In the genomic region with DNA sequence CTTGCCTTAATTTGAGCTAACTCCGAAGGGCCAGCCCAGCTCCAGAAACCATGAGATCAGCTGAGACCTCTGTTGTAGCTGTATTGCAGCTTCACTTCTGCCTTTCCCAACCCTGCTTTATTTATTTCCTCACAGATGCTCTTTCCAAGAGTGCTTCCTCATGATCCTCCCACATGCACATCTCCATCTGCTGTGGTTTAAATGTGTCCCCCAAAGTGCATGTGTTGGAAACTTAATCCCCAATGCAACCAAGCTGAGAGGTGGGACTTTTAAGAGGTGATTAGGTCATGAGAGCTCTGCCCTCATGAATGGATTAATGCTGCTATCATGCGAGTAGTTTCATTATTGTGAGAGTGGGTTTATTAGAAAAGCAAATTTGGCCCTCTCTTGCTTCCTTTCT, we compare ENCODE assay signal across 16 cellular contexts.
DNase-seq lines count a peak whose midpoint lies in the region; ATAC-seq lines count a peak whose summit lies in the region.
"Had no signal": no experiment of that assay in that cellular context is flagged by ENCODE, and none has a peak within 500 bp of the region (broad histone marks: within the 10 kb centered on the region; RNA-seq: fewer than 3 reads in every experiment).

No MANE protein-coding gene starts in this region.

- H3K4me1 Mint-ChIP-seq in activated CD4-positive, alpha-beta memory T cell treated with anti-CD3 and anti-CD28 coated beads, Interleukin-2, amount 10 ng/mL, durations not matched to agents 7 days and 5 days, result peaks cover 81% of the 10 kb centered on the region

- peak overlapping the region; percentile 39 for H3K4me3 Mint-ChIP-seq in activated CD4-positive, alpha-beta memory T cell treated with anti-CD3 and anti-CD28 coated beads, Interleukin-2, amount 10 ng/mL, durations not matched to agents 7 days and 5 days
- H3K4me3 Mint-ChIP-seq: HFFc6 had no signal

- CTCF ChIA-PET in activated CD4-positive, alpha-beta memory T cell treated with anti-CD3 and anti-CD28 coated beads, Interleukin-2, amount 10 ng/mL, durations not matched to agents 7 days and 5 days (lab: Charles Lee), result interaction anchor here (0.9 to 3.1 kb wide), 12 partner anchors 9 to 170 kb away, joined by 3 to 20 read pairs (median 6); partner anchors contain the start of gene TAB2

- H3K27me3 Mint-ChIP-seq in activated CD4-positive, alpha-beta memory T cell treated with anti-CD3 and anti-CD28 coated beads, Interleukin-2, amount 10 ng/mL, durations not matched to agents 7 days and 5 days, result no peaks in the 10 kb centered on the region

- peaks cover 25% of the 10 kb centered on the region for H3K9me3 Mint-ChIP-seq in activated CD4-positive, alpha-beta memory T cell treated with anti-CD3 and anti-CD28 coated beads, Interleukin-2, amount 10 ng/mL, durations not matched to agents 7 days and 5 days
- H3K9me3 Mint-ChIP-seq: HFFc6 had no signal

- H3K27ac Mint-ChIP-seq in activated CD4-positive, alpha-beta memory T cell treated with anti-CD3 and anti-CD28 coated beads, Interleukin-2, amount 10 ng/mL, durations not matched to agents 7 days and 5 days, result peak overlapping the region; percentile 98
- H3K27ac Mint-ChIP-seq: HFFc6 had no signal

- POLR2A ChIA-PET in activated CD4-positive, alpha-beta memory T cell treated with anti-CD3 and anti-CD28 coated beads, Interleukin-2, amount 10 ng/mL, durations not matched to agents 7 days and 5 days (lab: Charles Lee), result interaction anchor here (0.8 to 8.7 kb wide), 19 partner anchors 8 to 206 kb away, joined by 3 to 198 read pairs (median 13); partner anchors contain the start of gene TAB2

- no peak for ATAC-seq in HG02798 (IDR thresholded peaks at IDR 0.05; ENCODE audit: poor library complexity, unreplicated experiment)

- DNase-seq in SIG-M5 treated with dmso at 0.1 percent for 504 hours (lab: John Stamatoyannopoulos, UW; ENCODE audit: unreplicated experiment) (peak; percentile 17), SIG-M5 (lab: John Stamatoyannopoulos, UW) (no peak), DMS 273 treated with DMSO at 0.1 percent for 48 hours (lab: John Stamatoyannopoulos, UW) (peak; percentile 50), medulla oblongata (ENCODE audit: extremely low spot score) (peak; percentile 40), globus pallidus (ENCODE audit: low spot score) (no peak), GF-D8 (lab: John Stamatoyannopoulos, UW) (no peak)
- no peak for DNase-seq in activated CD4-positive, alpha-beta memory T cell treated with anti-CD3 and anti-CD28 coated beads, Interleukin-2, amount 10 ng/mL, durations not matched to agents 7 days and 5 days
- DNase-seq: COR-L47; HFFc6; NCI-H2081; NK-92 treated with Interleukin-12 subunit alpha and Interleukin-12 subunit beta, amount 100 ng/mL, for 24 hours; sigmoid colon; SJCRH30; stimulated activated CD4-positive, alpha-beta T cell treated with anti-CD3 and anti-CD28 coated beads, Interleukin-4, amount 100 ng/mL, for 24 hours; uterus had no signal

- peaks cover 89% of the 10 kb centered on the region for H3K36me3 Mint-ChIP-seq in activated CD4-positive, alpha-beta memory T cell treated with anti-CD3 and anti-CD28 coated beads, Interleukin-2, amount 10 ng/mL, durations not matched to agents 7 days and 5 days (ENCODE audit: low read depth)

Comparison
In these comparisons a context has a peak if more than half of its experiments do, and no peak if none do; other contexts are left out.
1. DNase-seq: peak in SIG-M5 treated with dmso at 0.1 percent for 504 hours (single experiment), DMS 273 treated with DMSO at 0.1 percent for 48 hours (single experiment) and medulla oblongata (single experiment); none in SIG-M5 (single experiment), activated CD4-positive, alpha-beta memory T cell treated with anti-CD3 and anti-CD28 coated beads, Interleukin-2, amount 10 ng/mL, durations not matched to agents 7 days and 5 days (single experiment), globus pallidus (single experiment) and GF-D8 (single experiment).